In genomic region chr17:75854881-75855309, GRCh38 we compare ENCODE assay signal across 6 cellular contexts. TPM values are rescaled to one million over a fixed set of nuclear protein-coding genes. Genes with fewer than 3 reads are reported as not detected.
A peak's percentile ranks its signal among the peaks of the same experiment; 100 is the strongest.
DNase-seq lines count a peak whose midpoint lies in the region; ATAC-seq, FAIRE-seq and TF ChIP-seq lines count a peak whose summit lies in the region.

No MANE protein-coding gene starts in this region.

- peaks cover 9 to 11% of the 10 kb centered on the region in 2 experiments for H3K36me3 ChIP-seq in keratinocyte (ENCODE audit: control insufficient read depth in 2 of 2, extremely low read depth in 1 of 2, insufficient read depth in 2 of 2, low read length in 2 of 2)

- H3K4me3 ChIP-seq in AG04449 (ENCODE audit: low read depth, low read length), result peak overlapping the region; percentile 78
- peak overlapping the region; percentile 77 to 92 (median 89) for H3K4me3 ChIP-seq in keratinocyte (ENCODE audit: control insufficient read depth in 2 of 3, extremely low read depth in 1 of 3, insufficient read depth in 2 of 3, low read depth in 1 of 3, low read length in 3 of 3)

- H3K27me3 ChIP-seq in keratinocyte (ENCODE audit: control insufficient read depth, extremely low read depth, insufficient read depth, low read length), result no peaks in the 10 kb centered on the region

- ATAC-seq in GM21381 (IDR thresholded peaks at IDR 0.05; ENCODE audit: unreplicated experiment), result no peak

- TF ChIP-seq CTCF in AG04449 (IDR thresholded peaks at IDR 0.05; ENCODE audit: insufficient read depth, low read length, missing control alignments), result no peak
- no peak for TF ChIP-seq CTCF in keratinocyte (optimal IDR thresholded peaks at IDR 0.05 in 1 of 3, IDR thresholded peaks at IDR 0.05 in 1 of 3, conservative IDR thresholded peaks at IDR 0.05 in 1 of 3; ENCODE audit: extremely low read depth in 1 of 3, insufficient read depth in 2 of 3, low read length in 3 of 3)

- H4K20me1 ChIP-seq in keratinocyte (ENCODE audit: control insufficient read depth, extremely low read depth, insufficient read depth, low read length), result no peaks in the 10 kb centered on the region

- peaks cover 22% of the 10 kb centered on the region for H3K4me1 ChIP-seq in keratinocyte (ENCODE audit: control insufficient read depth, extremely low read depth, insufficient read depth, low read length)

- H3K4me2 ChIP-seq in keratinocyte (ENCODE audit: control insufficient read depth, extremely low read depth, insufficient read depth, low read depth, low read length), result peak overlapping the region; percentile 100

- no peak for FAIRE-seq in keratinocyte (lab: Jason Lieb, UNC)

- H3K27ac ChIP-seq in keratinocyte (ENCODE audit: control insufficient read depth, insufficient read depth, low read length), result peak overlapping the region; percentile 88

- peaks cover 15% of the 10 kb centered on the region for H3K79me2 ChIP-seq in keratinocyte (ENCODE audit: control insufficient read depth, insufficient read depth, low read length)

- no peaks in the 10 kb centered on the region for H3K9me3 ChIP-seq in keratinocyte (ENCODE audit: control insufficient read depth, low read depth, low read length)

- dilution Hi-C loops in keratinocyte (cut with MboI; ENCODE audit: extremely low pct_ligation_motif_present, low sequenced_read_pairs), result no loop called here

- H3K9me1 ChIP-seq in keratinocyte (ENCODE audit: control insufficient read depth, extremely low read depth, insufficient read depth, low read length), result no peaks in the 10 kb centered on the region

- POLR2A ChIA-PET in AG04449 (lab: Yijun Ruan, JAX), result interaction anchor here (0.6 to 2.0 kb wide), 10 partner anchors 10 to 722 kb away, joined by 3 to 9 read pairs (median 4); partner anchors contain the start of gene TRIM65

- CTCF ChIA-PET in AG04449 (lab: Yijun Ruan, JAX), result interaction anchor here (0.6 to 4.5 kb wide), 19 partner anchors 8 to 159 kb away, joined by 3 to 52 read pairs (median 4); partner anchors contain the start of genes GALK1, TRIM47, TRIM65 and UNC13D

- H2AFZ ChIP-seq in keratinocyte (ENCODE audit: control insufficient read depth, low read length), result peak overlapping the region; percentile 64

- H3K9ac ChIP-seq in keratinocyte (ENCODE audit: control insufficient read depth, extremely low read depth, insufficient read depth, low read length), result peak overlapping the region; percentile 84

- no peak for DNase-seq in AG04449 (ENCODE audit: low read depth, low spot score)
- no peak for DNase-seq in keratinocyte (ENCODE audit: low read depth, low spot score)
- no peak for DNase-seq in GDM1 (lab: John Stamatoyannopoulos, UW)
- DNase-seq in NAMALWA (ENCODE audit: low spot score), result no peak

TF ChIP-seq in PFSK-1, 5 proteins besides CTCF, POLR2A, EP300 and RAD21:
- TF ChIP-seq SIN3A (IDR thresholded peaks at IDR 0.05; ENCODE audit: borderline replicate concordance, insufficient read depth, low read length) (0 out of 2 replicates have a peak, but pooled peaks have one; percentile 47), POLR2AphosphoS5 (IDR thresholded peaks at IDR 0.05; ENCODE audit: low read depth, low read length) (no peak)

RNA-seq across cellular contexts. Expression of gene WBP2, which starts 0.2 kb away (rescaled TPM):
- 175 TPM for polyA plus RNA-seq in PFSK-1 (2012; ENCODE audit: insufficient read length, low read depth)
- 17.0 to 41.4 TPM (median 23.3 TPM) in 3 replicates for polyA plus RNA-seq in keratinocyte
- polyA plus RNA-seq in keratinocyte (2011; ENCODE audit: low read depth), result 96.6 TPM
- polyA plus RNA-seq in keratinocyte (2011; cell fraction: cytosol; rRNA removed), result 21.2 and 27.5 TPM in 2 replicates
- polyA plus RNA-seq in keratinocyte (2011; cell fraction: nucleus; rRNA removed), result 26.9 and 37.0 TPM in 2 replicates
- polyA plus RNA-seq in keratinocyte (2012; ENCODE audit: low replicate concordance), result 66.2 and 117 TPM in 2 replicates
- polyA minus RNA-seq in keratinocyte, result 16.5 to 43.8 TPM (median 26.9 TPM) in 3 replicates
- 35.9 TPM for polyA minus RNA-seq in keratinocyte (2011; cell fraction: cytosol; rRNA and poly(A)+ RNA removed)
- 15.3 and 24.4 TPM in 2 replicates for polyA minus RNA-seq in keratinocyte (2011; cell fraction: nucleus; rRNA and poly(A)+ RNA removed)

RNA-seq across cellular contexts. Expression of gene UNC13D, which starts 10.7 kb away (rescaled TPM):
- polyA plus RNA-seq in PFSK-1 (2012; ENCODE audit: insufficient read length, low read depth), result 73.1 TPM
- 0.25 to 0.79 TPM (median 0.36 TPM) in 3 replicates for polyA plus RNA-seq in keratinocyte
- 0.55 TPM for polyA plus RNA-seq in keratinocyte (2011; ENCODE audit: low read depth)
- polyA plus RNA-seq in keratinocyte (2011; cell fraction: cytosol; rRNA removed), result 0.23 and 0.35 TPM in 2 replicates
- polyA plus RNA-seq in keratinocyte (2011; cell fraction: nucleus; rRNA removed), result 1.0 and 2.1 TPM in 2 replicates
- 0.80 and 1.8 TPM in 2 replicates for polyA plus RNA-seq in keratinocyte (2012; ENCODE audit: low replicate concordance)
- 0.56 to 3.9 TPM (median 2.7 TPM) in 3 replicates for polyA minus RNA-seq in keratinocyte
- 1.5 TPM for polyA minus RNA-seq in keratinocyte (2011; cell fraction: cytosol; rRNA and poly(A)+ RNA removed)
- 1.1 and 2.3 TPM in 2 replicates for polyA minus RNA-seq in keratinocyte (2011; cell fraction: nucleus; rRNA and poly(A)+ RNA removed)

RNA-seq across cellular contexts. Expression of gene TRIM47, which starts 23.5 kb away (rescaled TPM):
- 0.69 TPM for polyA plus RNA-seq in PFSK-1 (2012; ENCODE audit: insufficient read length, low read depth)
- polyA plus RNA-seq in keratinocyte, result 9.4 to 20.7 TPM (median 10.9 TPM) in 3 replicates
- 2.0 TPM for polyA plus RNA-seq in keratinocyte (2011; ENCODE audit: low read depth)
- 9.2 and 15.3 TPM in 2 replicates for polyA plus RNA-seq in keratinocyte (2011; cell fraction: cytosol; rRNA removed)
- 14.9 and 19.4 TPM in 2 replicates for polyA plus RNA-seq in keratinocyte (2011; cell fraction: nucleus; rRNA removed)
- polyA plus RNA-seq in keratinocyte (2012; ENCODE audit: low replicate concordance), result 14.6 and 22.2 TPM in 2 replicates
- 7.4 to 33.9 TPM (median 11.7 TPM) in 3 replicates for polyA minus RNA-seq in keratinocyte
- polyA minus RNA-seq in keratinocyte (2011; cell fraction: cytosol; rRNA and poly(A)+ RNA removed), result 24.4 TPM
- polyA minus RNA-seq in keratinocyte (2011; cell fraction: nucleus; rRNA and poly(A)+ RNA removed), result 8.6 and 8.8 TPM in 2 replicates

RNA-seq across cellular contexts. Expression of gene TRIM65, which starts 41.9 kb away (rescaled TPM):
- 54.5 TPM for polyA plus RNA-seq in PFSK-1 (2012; ENCODE audit: insufficient read length, low read depth)
- polyA plus RNA-seq in keratinocyte, result 7.4 to 10.6 TPM (median 7.8 TPM) in 3 replicates
- polyA plus RNA-seq in keratinocyte (2011; ENCODE audit: low read depth), result 2.1 TPM
- 4.5 and 7.2 TPM in 2 replicates for polyA plus RNA-seq in keratinocyte (2011; cell fraction: cytosol; rRNA removed)
- 11.3 and 15.0 TPM in 2 replicates for polyA plus RNA-seq in keratinocyte (2011; cell fraction: nucleus; rRNA removed)
- polyA plus RNA-seq in keratinocyte (2012; ENCODE audit: low replicate concordance), result 3.9 and 10.1 TPM in 2 replicates
- 4.5 to 10.1 TPM (median 5.2 TPM) in 3 replicates for polyA minus RNA-seq in keratinocyte
- polyA minus RNA-seq in keratinocyte (2011; cell fraction: cytosol; rRNA and poly(A)+ RNA removed), result 8.6 TPM
- 7.0 and 9.3 TPM in 2 replicates for polyA minus RNA-seq in keratinocyte (2011; cell fraction: nucleus; rRNA and poly(A)+ RNA removed)

RNA-seq across cellular contexts. Expression of gene MRPL38, which starts 49.8 kb away (rescaled TPM):
- 310 TPM for polyA plus RNA-seq in PFSK-1 (2012; ENCODE audit: insufficient read length, low read depth)
- 25.2 to 33.8 TPM (median 30.0 TPM) in 3 replicates for polyA plus RNA-seq in keratinocyte
- polyA plus RNA-seq in keratinocyte (2011; ENCODE audit: low read depth), result 55.2 TPM
- polyA plus RNA-seq in keratinocyte (2011; cell fraction: cytosol; rRNA removed), result 15.3 and 25.6 TPM in 2 replicates
- 45.2 and 60.9 TPM in 2 replicates for polyA plus RNA-seq in keratinocyte (2011; cell fraction: nucleus; rRNA removed)
- polyA plus RNA-seq in keratinocyte (2012; ENCODE audit: low replicate concordance), result 34.2 and 40.5 TPM in 2 replicates
- polyA minus RNA-seq in keratinocyte, result 9.3 to 94.3 TPM (median 20.0 TPM) in 3 replicates
- polyA minus RNA-seq in keratinocyte (2011; cell fraction: cytosol; rRNA and poly(A)+ RNA removed), result 80.8 TPM
- 17.9 and 24.0 TPM in 2 replicates for polyA minus RNA-seq in keratinocyte (2011; cell fraction: nucleus; rRNA and poly(A)+ RNA removed)
